8 cellular contexts compared by ENCODE assay signal in the genomic region with DNA sequence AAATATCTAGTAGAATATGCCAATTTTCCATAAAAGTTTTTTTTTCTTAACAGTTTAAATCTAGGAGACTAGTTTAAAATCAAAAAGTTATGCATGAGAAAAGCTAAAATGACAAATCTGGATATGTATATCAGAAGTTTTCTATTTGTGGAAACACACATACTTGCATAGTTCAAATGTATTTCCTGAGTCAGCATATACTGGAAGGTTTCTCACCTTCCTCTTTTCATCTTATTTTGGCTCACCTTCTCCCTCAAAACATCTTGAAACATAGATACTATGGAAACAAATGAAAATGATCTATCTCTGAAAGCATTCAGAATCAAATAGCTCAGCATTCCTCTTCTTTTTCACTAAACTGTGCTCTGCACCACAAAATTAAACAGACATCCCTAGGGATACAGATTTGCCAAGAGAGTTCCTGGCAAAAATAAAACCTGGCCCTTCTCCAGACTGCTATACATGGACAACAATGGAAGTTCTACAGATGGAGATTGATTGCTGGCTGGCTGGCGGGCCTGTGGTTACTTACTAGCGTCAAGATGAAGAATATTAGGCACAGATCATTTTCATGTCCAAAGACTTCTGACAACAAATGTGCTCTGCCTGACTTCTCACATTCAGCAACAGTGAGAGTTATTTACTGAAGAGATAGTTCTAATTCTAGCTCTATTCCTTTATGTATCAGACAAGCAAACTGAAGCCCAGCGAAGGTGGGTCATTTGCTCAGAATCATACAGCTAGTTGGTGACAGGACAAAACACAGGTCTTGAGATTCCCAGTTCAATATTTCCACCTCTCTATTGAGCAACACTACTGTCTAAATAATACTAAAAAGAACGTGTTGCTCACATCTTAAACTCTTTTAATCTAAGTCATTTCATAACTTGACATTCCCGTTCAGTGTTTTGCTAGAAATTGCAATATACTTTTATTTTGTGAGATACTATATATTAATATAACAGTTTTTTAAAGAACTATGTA. TPM values are rescaled to one million over a fixed set of nuclear protein-coding genes. Genes with fewer than 3 reads are reported as not detected.
DNase-seq lines count a peak whose midpoint lies in the region; ATAC-seq and TF ChIP-seq lines count a peak whose summit lies in the region.

No MANE protein-coding gene starts in this region.

- no peaks in the 10 kb centered on the region for H3K4me1 ChIP-seq in breast epithelium
- no peaks in the 10 kb centered on the region for H3K4me1 ChIP-seq in mesenchymal stem cell (ENCODE audit: control insufficient read depth, insufficient read depth, low read depth, low read length)

- H3K4me3 ChIP-seq in AG09309 (ENCODE audit: control insufficient read depth, low read depth, low read length): no peak overlapping the region
- no peak overlapping the region for H3K4me3 ChIP-seq in breast epithelium
- peak overlapping the region in 1 of 2 experiments; percentile 46 for H3K4me3 ChIP-seq in mesenchymal stem cell (ENCODE audit: insufficient read depth in 1 of 2, low read depth in 1 of 2, low read length in 2 of 2)

- no peak overlapping the region for H3K14ac ChIP-seq in mesenchymal stem cell (ENCODE audit: low read length in 2 of 2)

- intact Hi-C loops in breast epithelium (cut with DNase I; ENCODE audit: low total_unique reads): no loop called here

- no peaks in the 10 kb centered on the region for H3K79me1 ChIP-seq in mesenchymal stem cell (replicated peaks; ENCODE audit: low read length, poor library complexity, severe bottlenecking)

- no peak for TF ChIP-seq CTCF in AG09309 (IDR thresholded peaks at IDR 0.05; ENCODE audit: control insufficient read depth, insufficient read depth, low read depth, low read length, missing control alignments)
- no peak for TF ChIP-seq CTCF in breast epithelium (IDR thresholded peaks at IDR 0.05)

- ATAC-seq in HG03520 (IDR thresholded peaks at IDR 0.05; ENCODE audit: unreplicated experiment): no peak

- no peak overlapping the region for H2BK120ac ChIP-seq in mesenchymal stem cell (ENCODE audit: low read depth, low read length)

- H3K36me3 ChIP-seq in breast epithelium (no peaks in the 10 kb centered on the region), mesenchymal stem cell (ENCODE audit: control insufficient read depth in 1 of 2, insufficient read depth in 2 of 2, low read depth in 1 of 2, low read length in 2 of 2) (no peaks in the 10 kb centered on the region)

- peak; percentile 82 for DNase-seq in AG09309 (ENCODE audit: low read depth)
- peak; percentile 27 for DNase-seq in NCI-H2081 treated with DMSO at 0.1 percent for 48 hours (lab: John Stamatoyannopoulos, UW)
- no peak for DNase-seq in breast epithelium (ENCODE audit: low spot score in 2 of 2)
- DNase-seq in mesenchymal stem cell: peak; percentile 44
- no peak for DNase-seq in SW 1271 (lab: John Stamatoyannopoulos, UW)
- DNase-seq in LoVo (ENCODE audit: low spot score): no peak
- no peak for DNase-seq in stimulated activated CD4-positive, alpha-beta T cell treated with anti-CD3 and anti-CD28 coated beads, Interleukin-4, amount 100 ng/mL, for 4 hours

- H2BK15ac ChIP-seq in mesenchymal stem cell (ENCODE audit: low read depth, poor library complexity, severe bottlenecking): no peak overlapping the region

- no peak overlapping the region for H4K91ac ChIP-seq in mesenchymal stem cell (ENCODE audit: low read length)

- H2AFZ ChIP-seq in mesenchymal stem cell (ENCODE audit: low read depth, low read length): no peak overlapping the region

- H3K9ac ChIP-seq in mesenchymal stem cell (ENCODE audit: low read length): peak overlapping the region; percentile 74

- H2BK5ac ChIP-seq in mesenchymal stem cell (ENCODE audit: low read depth, low read length, poor library complexity, severe bottlenecking): no peak overlapping the region

- no peak overlapping the region for H2BK12ac ChIP-seq in mesenchymal stem cell (ENCODE audit: low read length in 2 of 2)

- no peak overlapping the region for H3K18ac ChIP-seq in mesenchymal stem cell (ENCODE audit: low read depth in 1 of 2, low read length in 2 of 2)

- H2AK5ac ChIP-seq in mesenchymal stem cell (ENCODE audit: low read length, severe bottlenecking): no peak overlapping the region

- no peaks in the 10 kb centered on the region for H3K27me3 ChIP-seq in breast epithelium
- H3K27me3 ChIP-seq in mesenchymal stem cell (ENCODE audit: control insufficient read depth in 1 of 2, insufficient read depth in 1 of 2, low read length in 2 of 2): no peaks in the 10 kb centered on the region

- no peak for TF ChIP-seq POLR2A in breast epithelium (IDR thresholded peaks at IDR 0.05)

- H3K4me2 ChIP-seq in mesenchymal stem cell (ENCODE audit: low read length, poor library complexity, severe bottlenecking): no peak overlapping the region

- WGBS in mesenchymal stem cell: 78% methylated on average over 4 of the region's 5 CpGs

- H3K27ac ChIP-seq in breast epithelium: peak overlapping the region; percentile 54 to 61
- H3K27ac ChIP-seq in mesenchymal stem cell (ENCODE audit: low read length, poor library complexity, severe bottlenecking): no peak overlapping the region

- H3K9me3 ChIP-seq in breast epithelium (no peaks in the 10 kb centered on the region), mesenchymal stem cell (ENCODE audit: control insufficient read depth, low read length) (no peaks in the 10 kb centered on the region)

- no peak overlapping the region for H3K4ac ChIP-seq in mesenchymal stem cell (ENCODE audit: low read depth in 1 of 2, low read length in 2 of 2)

- no peak overlapping the region for H4K8ac ChIP-seq in mesenchymal stem cell (ENCODE audit: low read length)

- no peak overlapping the region for H3K23ac ChIP-seq in mesenchymal stem cell (ENCODE audit: low read length in 2 of 2)

RNA-seq across cellular contexts. Expression of a gene that starts 26.6 kb away (rescaled TPM):
- total RNA-seq in breast epithelium: 10 to 100 TPM; 12.1 to 14.7 (median 14.4) TPM
- 10.2 TPM for polyA plus RNA-seq in mesenchymal stem cell (2013, experiment 1 of 2)
- 10.1 TPM for polyA plus RNA-seq in mesenchymal stem cell (2013, experiment 2 of 2)

Comparison
In these comparisons a context has a peak if more than half of its experiments do, and no peak if none do; other contexts are left out.
1. DNase-seq: peak in AG09309 (single experiment), NCI-H2081 treated with DMSO at 0.1 percent for 48 hours (single experiment) and mesenchymal stem cell (single experiment); none in breast epithelium (0 of 2), SW 1271 (0 of 2), LoVo (single experiment) and stimulated activated CD4-positive, alpha-beta T cell treated with anti-CD3 and anti-CD28 coated beads, Interleukin-4, amount 100 ng/mL, for 4 hours (0 of 2).